ENCODE assay signal across 8 cellular contexts in genomic region chr7:117110480-117111315, GRCh38.
DNase-seq lines count a peak whose midpoint lies in the region; ATAC-seq and TF ChIP-seq lines count a peak whose summit lies in the region.

No MANE protein-coding gene starts in this region.

- 50 to 56% methylated on average over 5 of the region's 5 CpGs for WGBS in aorta, 2 donors
- 31 to 35% methylated on average over 5 of the region's 5 CpGs for WGBS in lower leg skin, 2 donors

- TF ChIP-seq CTCF in BE2C (IDR thresholded peaks at IDR 0.05; ENCODE audit: low read depth, low read length) (no peak), mucosa of descending colon (IDR thresholded peaks at IDR 0.05) (no peak), lower leg skin (IDR thresholded peaks at IDR 0.05) (no peak)

- intact Hi-C loops in mucosa of descending colon (cut with DNase I, micrococcal nuclease) (no loop called here), aorta (cut with DNase I) (no loop called here), lower leg skin (cut with DNase I; ENCODE audit: low total_unique reads) (no loop called here)

- H3K36me3 Mint-ChIP-seq in activated CD8-positive, alpha-beta memory T cell treated with anti-CD3 and anti-CD28 coated beads, Interleukin-2, amount 10 ng/mL, durations not matched to agents 7 days and 5 days = peaks cover 10% of the 10 kb centered on the region

- no peaks in the 10 kb centered on the region for H3K27me3 ChIP-seq in BE2C
- no peaks in the 10 kb centered on the region for H3K27me3 ChIP-seq in aorta (ENCODE audit: control insufficient read depth in 1 of 2, insufficient read depth in 2 of 2, low read length in 1 of 2)

- CTCF ChIA-PET in activated CD8-positive, alpha-beta memory T cell treated with anti-CD3 and anti-CD28 coated beads, Interleukin-2, amount 10 ng/mL, durations not matched to agents 7 days and 5 days (lab: Charles Lee) = interaction anchor here (0.9 to 1.2 kb wide), 3 partner anchors 8 to 126 kb away, joined by 3 to 4 read pairs (median 4); no protein-coding TSS in a partner anchor

- H3K36me3 ChIP-seq in BE2C (no peaks in the 10 kb centered on the region), mucosa of descending colon (ENCODE audit: low read depth) (no peaks in the 10 kb centered on the region), aorta (ENCODE audit: control insufficient read depth in 1 of 2, insufficient read depth in 2 of 2, low read length in 1 of 2) (no peaks in the 10 kb centered on the region)

- no peak overlapping the region for H3K4me3 Mint-ChIP-seq in activated CD8-positive, alpha-beta memory T cell treated with anti-CD3 and anti-CD28 coated beads, Interleukin-2, amount 10 ng/mL, durations not matched to agents 7 days and 5 days

- H3K4me1 ChIP-seq in BE2C = peaks cover 20% of the 10 kb centered on the region
- H3K4me1 ChIP-seq in mucosa of descending colon (ENCODE audit: low read depth) = no peaks in the 10 kb centered on the region
- peaks cover 0 to 5% of the 10 kb centered on the region in 2 donors for H3K4me1 ChIP-seq in aorta (ENCODE audit: control insufficient read depth in 1 of 2, insufficient read depth in 2 of 2, low read length in 2 of 2)

- DNase-seq in BE2C = peak; percentile 71
- DNase-seq in activated CD8-positive, alpha-beta memory T cell treated with anti-CD3 and anti-CD28 coated beads, Interleukin-2, amount 10 ng/mL, durations not matched to agents 7 days and 5 days = peak; percentile 61
- DNase-seq in mucosa of descending colon = peak in 1 of 3 donors; percentile 12
- DNase-seq in aorta = no peak
- DNase-seq in NCI-H226 = no peak
- no peak for DNase-seq in lower leg skin (ENCODE audit: low spot score in 2 of 2)

- H3K27ac ChIP-seq in aorta (ENCODE audit: low read depth in 1 of 2, low read length in 2 of 2) = no peak overlapping the region

- H3K4me3 ChIP-seq in BE2C (ENCODE audit: low read depth, low read length) = peak overlapping the region; percentile 31
- H3K4me3 ChIP-seq in mucosa of descending colon = no peak overlapping the region
- H3K4me3 ChIP-seq in aorta (ENCODE audit: low read length in 2 of 2) = no peak overlapping the region
- H3K4me3 ChIP-seq in lower leg skin (ENCODE audit: low read depth, poor library complexity, severe bottlenecking) = no peak overlapping the region

- no peak for TF ChIP-seq POLR2A in lower leg skin (IDR thresholded peaks at IDR 0.05)

- peaks cover 14% of the 10 kb centered on the region for H3K4me1 Mint-ChIP-seq in activated CD8-positive, alpha-beta memory T cell treated with anti-CD3 and anti-CD28 coated beads, Interleukin-2, amount 10 ng/mL, durations not matched to agents 7 days and 5 days

- peaks cover 2% of the 10 kb centered on the region for H3K9me3 Mint-ChIP-seq in activated CD8-positive, alpha-beta memory T cell treated with anti-CD3 and anti-CD28 coated beads, Interleukin-2, amount 10 ng/mL, durations not matched to agents 7 days and 5 days (ENCODE audit: low read depth)

- no peaks in the 10 kb centered on the region for H3K27me3 Mint-ChIP-seq in activated CD8-positive, alpha-beta memory T cell treated with anti-CD3 and anti-CD28 coated beads, Interleukin-2, amount 10 ng/mL, durations not matched to agents 7 days and 5 days

- ATAC-seq in GM19328 (IDR thresholded peaks at IDR 0.05; ENCODE audit: unreplicated experiment) = peak; percentile 89
- peak; percentile 94 for ATAC-seq in HG03280 (IDR thresholded peaks at IDR 0.05; ENCODE audit: unreplicated experiment)
- peak; percentile 86 for ATAC-seq in activated CD8-positive, alpha-beta memory T cell treated with anti-CD3 and anti-CD28 coated beads, Interleukin-2, amount 10 ng/mL, durations not matched to agents 7 days and 5 days
- ATAC-seq in mucosa of descending colon = peak; percentile 92
- no peak for ATAC-seq in aorta (ENCODE audit: low FRiP score)

- peak overlapping the region; percentile 49 for H3K27ac Mint-ChIP-seq in activated CD8-positive, alpha-beta memory T cell treated with anti-CD3 and anti-CD28 coated beads, Interleukin-2, amount 10 ng/mL, durations not matched to agents 7 days and 5 days

- no peaks in the 10 kb centered on the region for H3K9me3 ChIP-seq in BE2C
- no peaks in the 10 kb centered on the region for H3K9me3 ChIP-seq in mucosa of descending colon
- H3K9me3 ChIP-seq in aorta (ENCODE audit: control insufficient read depth, low read length) = no peaks in the 10 kb centered on the region

Comparison
In these comparisons a context has a peak if more than half of its experiments do, and no peak if none do; other contexts are left out.
1. DNase-seq: peak in BE2C (single experiment) and activated CD8-positive, alpha-beta memory T cell treated with anti-CD3 and anti-CD28 coated beads, Interleukin-2, amount 10 ng/mL, durations not matched to agents 7 days and 5 days (single experiment); none in aorta (0 of 2), NCI-H226 (single experiment) and lower leg skin (0 of 2).